ENCODE assay signal across 8 cellular contexts in genomic region chr3:53219897-53220483, GRCh38. TPM values are rescaled to one million over a fixed set of nuclear protein-coding genes. Genes with fewer than 3 reads are reported as not detected.
A peak's percentile ranks its signal among the peaks of the same experiment; 100 is the strongest.
DNase-seq lines count a peak whose midpoint lies in the region; ATAC-seq, FAIRE-seq and TF ChIP-seq lines count a peak whose summit lies in the region.

No MANE protein-coding gene starts in this region.

- H3K36me3 ChIP-seq in adipocyte (ENCODE audit: control insufficient read depth, insufficient read depth, low read length, severe bottlenecking), result peaks cover 32% of the 10 kb centered on the region

- intact Hi-C loops in left cardiac atrium (cut with DNase I), result no loop called here

- H3K4me3 ChIP-seq in NB4 (ENCODE audit: low read depth, low read length), result no peak overlapping the region
- H3K4me3 ChIP-seq in adipocyte (ENCODE audit: low read length), result no peak overlapping the region
- H3K4me3 ChIP-seq in retinal pigment epithelial cell (ENCODE audit: low read length), result no peak overlapping the region

- no peaks in the 10 kb centered on the region for H3K9me3 ChIP-seq in adipocyte (ENCODE audit: control insufficient read depth, low read length)

- no peaks in the 10 kb centered on the region for H3K4me1 ChIP-seq in adipocyte (ENCODE audit: control insufficient read depth, insufficient read depth, low read length)

- no peak overlapping the region for H3K9ac ChIP-seq in adipocyte (ENCODE audit: low read length)

- DNase-seq in Daoy (ENCODE audit: low read depth) (peak; percentile 82), H54 (ENCODE audit: insufficient read length, low spot score) (peak; percentile 88), NB4 (ENCODE audit: low read depth) (peak; percentile 87), T-helper 1 cell (peak; percentile 47 to 79 (median 59)), adipocyte (ENCODE audit: low read depth) (peak; percentile 92), left cardiac atrium (peak; percentile 84), retinal pigment epithelial cell (ENCODE audit: low read depth) (no peak), DMS153 treated with DMSO at 0.1 percent for 48 hours (lab: John Stamatoyannopoulos, UW; ENCODE audit: unreplicated experiment) (no peak)

- peak; percentile 55 for FAIRE-seq in H54 (lab: Jason Lieb, UNC)

- TF ChIP-seq CTCF in NB4 (IDR thresholded peaks at IDR 0.05; ENCODE audit: low read depth, low read length) (peak; percentile 93), retinal pigment epithelial cell (conservative IDR thresholded peaks at IDR 0.05; ENCODE audit: low read depth, low read length) (peak; percentile 97)

- ATAC-seq in left cardiac atrium, result peak; percentile 68 to 83

- no peaks in the 10 kb centered on the region for H3K27me3 ChIP-seq in adipocyte (replicated peaks; ENCODE audit: control insufficient read depth, insufficient read depth, low read length)

- TF ChIP-seq POLR2A in H54 (IDR thresholded peaks at IDR 0.05; ENCODE audit: low read depth, low read length) (no peak), NB4 (IDR thresholded peaks at IDR 0.05; ENCODE audit: extremely low read depth, insufficient read length) (no peak)

RNA-seq across cellular contexts. Expression of gene TKT, which starts 35.8 kb away (rescaled TPM):
- 197 and 212 TPM in 2 replicates for total RNA-seq in Daoy (2014; rRNA removed; shearing (Covaris generic))
- 10 to 100 TPM; 91.0 to 92.4 TPM for total RNA-seq in left cardiac atrium

RNA-seq across cellular contexts. Expression of gene PRKCD, which starts 59.0 kb away (rescaled TPM):
- 0.30 and 0.80 TPM in 2 replicates for total RNA-seq in Daoy (2014; rRNA removed; shearing (Covaris generic))
- 10 to 100 TPM; 31.3 to 31.5 TPM for total RNA-seq in left cardiac atrium

Comparison
In these comparisons a context has a peak if more than half of its experiments do, and no peak if none do; other contexts are left out.
1. DNase-seq: peak in Daoy (single experiment), H54 (single experiment), NB4 (single experiment), T-helper 1 cell (5 of 5), adipocyte (single experiment) and left cardiac atrium (single experiment); none in retinal pigment epithelial cell (single experiment) and DMS153 treated with DMSO at 0.1 percent for 48 hours (single experiment).
2. RNA of gene PRKCD, which starts 59.0 kb away (total RNA-seq): 31.3 to 31.5 TPM in left cardiac atrium; 0.30 to 0.80 TPM in Daoy; every median in the first group is over 10 times any median in the second.